1 cellular context compared by ENCODE assay signal in genomic region chr4:177789610-177790009, GRCh38.
TF ChIP-seq lines count a peak whose summit lies in the region.

No MANE protein-coding gene starts in this region.

TF ChIP-seq in GM23338, 12 proteins besides CTCF, POLR2A, EP300 and RAD21:
- no peak for TF ChIP-seq REST (IDR thresholded peaks at IDR 0.05; ENCODE audit: unreplicated experiment)
- no peak for TF ChIP-seq ETS1 (IDR thresholded peaks at IDR 0.05)
